8 cellular contexts compared by ENCODE assay signal in the genomic region with DNA sequence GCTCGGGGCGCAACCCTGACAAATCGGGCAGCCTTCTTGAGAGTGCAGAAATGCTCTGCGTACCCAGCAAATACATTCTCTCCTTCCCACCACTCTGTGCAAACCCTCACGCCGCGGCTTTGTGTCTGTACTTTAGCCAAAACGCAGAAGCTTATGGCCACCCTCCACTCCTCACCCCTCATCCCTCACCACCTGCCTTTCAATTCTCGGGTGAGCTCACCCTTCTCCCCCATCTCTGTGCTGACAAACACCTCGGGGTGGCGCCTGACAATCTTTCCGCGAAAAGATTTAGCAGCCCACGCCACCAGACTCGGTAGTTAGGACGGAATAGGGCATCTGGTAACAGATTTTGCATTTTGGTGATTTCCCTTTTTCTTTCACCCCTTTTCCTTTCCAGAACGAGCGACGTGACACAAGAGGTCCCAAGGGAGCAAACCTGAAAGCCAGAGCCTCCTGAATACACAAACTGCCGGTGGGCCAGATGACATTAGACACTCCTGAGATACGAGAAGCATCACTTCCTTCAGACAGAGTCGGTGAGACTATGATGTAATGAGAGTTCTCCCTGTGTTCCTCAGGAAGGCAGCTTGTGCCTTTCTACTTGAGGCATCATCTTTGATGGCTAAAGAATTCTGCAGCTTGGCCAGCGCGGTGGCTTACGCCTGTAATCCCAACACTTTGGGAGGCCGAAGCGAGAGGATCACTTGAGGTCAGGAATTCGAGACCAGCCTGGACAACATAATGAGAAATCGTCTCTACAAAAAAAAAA. TPM values are rescaled to one million over a fixed set of nuclear protein-coding genes. Genes with fewer than 3 reads are reported as not detected.
DNase-seq lines count a peak whose midpoint lies in the region; ATAC-seq lines count a peak whose summit lies in the region.

No MANE protein-coding gene starts in this region.

- peaks cover 2% of the 10 kb centered on the region for H3K36me3 ChIP-seq in CD4-positive, CD25-positive, alpha-beta regulatory T cell (ENCODE audit: control insufficient read depth, insufficient read depth, low read length)

- peaks cover 28 to 51% (median 37%) of the 10 kb centered on the region in 4 donors for H3K4me1 Mint-ChIP-seq in CD4-positive, CD25-positive, alpha-beta regulatory T cell

- H3K9me3 ChIP-seq in CD4-positive, CD25-positive, alpha-beta regulatory T cell (ENCODE audit: control insufficient read depth in 2 of 2, low read length in 2 of 2): no peaks in the 10 kb centered on the region

- peak in 2 of 3 donors; percentile 22 to 79 for DNase-seq in CD4-positive, CD25-positive, alpha-beta regulatory T cell
- peak; percentile 30 for DNase-seq in SK-MEL-5 (ENCODE audit: low read depth, low spot score)
- DNase-seq in activated naive CD8-positive, alpha-beta T cell treated with anti-CD3 and anti-CD28 coated beads, Interleukin-2, amount 50 U/mL, for 16 hours (ENCODE audit: low read depth, low spot score): peak; percentile 6
- DNase-seq in hypothalamus (lab: John Stamatoyannopoulos, UW): peak in 28 of 51 donors; percentile 1 to 77 (median 36)
- DNase-seq in sciatic nerve (ENCODE audit: low spot score): peak; percentile 53
- no peak for DNase-seq in HPDE6-E6E7 (ENCODE audit: extremely low spot score)

- peaks cover 42% of the 10 kb centered on the region for H3K4me1 ChIP-seq in CD4-positive, CD25-positive, alpha-beta regulatory T cell (ENCODE audit: control insufficient read depth, insufficient read depth, low read length, poor library complexity, severe bottlenecking)

- no peaks in the 10 kb centered on the region for H3K27me3 ChIP-seq in CD4-positive, CD25-positive, alpha-beta regulatory T cell (ENCODE audit: control insufficient read depth, insufficient read depth, low read length)

- in situ Hi-C loops in SK-MEL-5 (cut with HindIII; ENCODE audit: low pct_unique_long_range_greater_than_20kb, low sequenced_read_pairs): no loop called here

- peaks cover 4% of the 10 kb centered on the region for H3K36me3 Mint-ChIP-seq in CD4-positive, CD25-positive, alpha-beta regulatory T cell

- peak; percentile 62 to 65 for ATAC-seq in CD4-positive, CD25-positive, alpha-beta regulatory T cell (ENCODE audit: low read depth in 2 of 2)
- ATAC-seq in GM19324 (IDR thresholded peaks at IDR 0.05; ENCODE audit: low FRiP score, unreplicated experiment): peak; percentile 45
- ATAC-seq in HG03442 (IDR thresholded peaks at IDR 0.05; ENCODE audit: unreplicated experiment): peak; percentile 43
- peak; percentile 52 for ATAC-seq in sciatic nerve

- peak overlapping the region; percentile 95 to 99 (median 99) for H3K27ac Mint-ChIP-seq in CD4-positive, CD25-positive, alpha-beta regulatory T cell

- peak overlapping the region; percentile 91 for H3K27ac ChIP-seq in CD4-positive, CD25-positive, alpha-beta regulatory T cell (ENCODE audit: insufficient read depth, low read length, poor library complexity, severe bottlenecking)

- H3K4me3 ChIP-seq in CD4-positive, CD25-positive, alpha-beta regulatory T cell (ENCODE audit: low read depth, low read length): peak overlapping the region; percentile 86

- H3K4me3 Mint-ChIP-seq in CD4-positive, CD25-positive, alpha-beta regulatory T cell: peak overlapping the region; percentile 92 to 96 (median 94)

- peaks cover 4% of the 10 kb centered on the region for H3K27me3 Mint-ChIP-seq in CD4-positive, CD25-positive, alpha-beta regulatory T cell

- no peaks in the 10 kb centered on the region for H3K9me3 Mint-ChIP-seq in CD4-positive, CD25-positive, alpha-beta regulatory T cell

- intact Hi-C loops in sciatic nerve (cut with DNase I): no loop called here

RNA-seq across cellular contexts. Expression of a gene that starts 0.7 kb away (rescaled TPM):
- 33.1 TPM for total RNA-seq in CD4-positive, CD25-positive, alpha-beta regulatory T cell
- 10 to 100 TPM; 31.5 to 50.1 (median 38.8) TPM for polyA plus RNA-seq in CD4-positive, CD25-positive, alpha-beta regulatory T cell
- 63.2 and 80.5 TPM in 2 replicates for total RNA-seq in SK-MEL-5 (2014; rRNA removed; shearing (Covaris generic))
- 41.2 and 48.9 TPM in 2 replicates for polyA plus RNA-seq in SK-MEL-5 (2015; cell fraction: cytosol; rRNA removed)
- 47.9 and 61.2 TPM in 2 replicates for polyA plus RNA-seq in SK-MEL-5 (2015; cell fraction: nucleus; rRNA removed)
- total RNA-seq in sciatic nerve: 59.5 TPM

RNA-seq across cellular contexts. Expression of a gene that starts 44.6 kb away (rescaled TPM):
- 0.54 TPM for total RNA-seq in CD4-positive, CD25-positive, alpha-beta regulatory T cell
- under 1 TPM; 0.05 to 0.67 (median 0.17) TPM for polyA plus RNA-seq in CD4-positive, CD25-positive, alpha-beta regulatory T cell
- 0.03 and 0.08 TPM in 2 replicates for total RNA-seq in SK-MEL-5 (2014; rRNA removed; shearing (Covaris generic))
- 0.33 and 0.37 TPM in 2 replicates for polyA plus RNA-seq in SK-MEL-5 (2015; cell fraction: cytosol; rRNA removed)
- polyA plus RNA-seq in SK-MEL-5 (2015; cell fraction: nucleus; rRNA removed): 0.07 and 0.64 TPM in 2 replicates
- total RNA-seq in sciatic nerve: 0.98 TPM

RNA-seq across cellular contexts. Expression of a gene that starts 44.7 kb away (rescaled TPM):
- 99.2 TPM for total RNA-seq in CD4-positive, CD25-positive, alpha-beta regulatory T cell
- polyA plus RNA-seq in CD4-positive, CD25-positive, alpha-beta regulatory T cell: 10 to 100 TPM; 25.9 to 31.2 (median 28.5) TPM
- 52.4 and 55.5 TPM in 2 replicates for total RNA-seq in SK-MEL-5 (2014; rRNA removed; shearing (Covaris generic))
- 14.4 and 17.8 TPM in 2 replicates for polyA plus RNA-seq in SK-MEL-5 (2015; cell fraction: cytosol; rRNA removed)
- 16.4 and 22.6 TPM in 2 replicates for polyA plus RNA-seq in SK-MEL-5 (2015; cell fraction: nucleus; rRNA removed)
- total RNA-seq in sciatic nerve: 139 TPM
